In the genomic region with DNA sequence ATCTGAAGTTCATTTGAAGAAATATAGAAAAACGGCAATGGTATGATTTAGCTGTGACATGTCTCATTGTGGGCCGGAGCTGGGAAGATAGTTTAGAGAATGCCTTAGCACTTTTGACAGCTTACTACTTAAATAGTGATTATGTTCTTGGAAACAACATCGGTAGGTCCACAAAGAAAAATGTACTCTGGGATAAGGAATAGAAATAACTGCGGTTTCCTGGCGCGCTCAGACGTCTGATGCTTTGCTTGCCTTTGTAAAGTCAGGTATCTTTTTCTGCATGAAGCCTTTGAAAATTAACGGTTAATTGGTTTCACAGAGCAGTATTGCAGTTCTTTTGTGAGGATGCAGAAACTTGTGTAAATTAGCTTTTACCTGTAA, we compare ENCODE assay signal across 8 cellular contexts. TPM values are rescaled to one million over a fixed set of nuclear protein-coding genes. Genes with fewer than 3 reads are reported as not detected.
DNase-seq lines count a peak whose midpoint lies in the region; ATAC-seq and TF ChIP-seq lines count a peak whose summit lies in the region.

No MANE protein-coding gene starts in this region.

- H3K27me3 Mint-ChIP-seq in activated CD8-positive, alpha-beta memory T cell treated with anti-CD3 and anti-CD28 coated beads, Interleukin-2, amount 10 ng/mL, durations not matched to agents 7 days and 5 days: no peaks in the 10 kb centered on the region

- H3K36me3 ChIP-seq in left lung: no peaks in the 10 kb centered on the region
- H3K36me3 ChIP-seq in thoracic aorta: no peaks in the 10 kb centered on the region

- no peak for DNase-seq in activated CD8-positive, alpha-beta memory T cell treated with anti-CD3 and anti-CD28 coated beads, Interleukin-2, amount 10 ng/mL, durations not matched to agents 7 days and 5 days
- DNase-seq in activated CD8-positive, alpha-beta memory T cell treated with anti-CD3 and anti-CD28 coated beads for 24 hours: no peak
- DNase-seq in left lung (no peak), thoracic aorta (ENCODE audit: low spot score) (no peak), NCI-H82 treated with DMSO at 0.1 percent for 48 hours (lab: John Stamatoyannopoulos, UW; ENCODE audit: unreplicated experiment) (no peak)

- no peak for ATAC-seq in activated CD8-positive, alpha-beta memory T cell treated with anti-CD3 and anti-CD28 coated beads, Interleukin-2, amount 10 ng/mL, durations not matched to agents 7 days and 5 days
- ATAC-seq in left lung (no peak), thoracic aorta (ENCODE audit: insufficient number of reproducible peaks, low FRiP score, low read depth) (no peak), HG03139 (IDR thresholded peaks at IDR 0.05; ENCODE audit: unreplicated experiment) (no peak)
- no peak for ATAC-seq in activated CD4-positive, CD25-positive, alpha-beta regulatory T cell treated with anti-CD3 and anti-CD28 coated beads, Interleukin-2, amount 50 U/mL, for 24 hours

- CTCF ChIA-PET in activated CD8-positive, alpha-beta memory T cell treated with anti-CD3 and anti-CD28 coated beads, Interleukin-2, amount 10 ng/mL, durations not matched to agents 7 days and 5 days (lab: Charles Lee): interaction anchor here (0.7 to 8.6 kb wide), 19 partner anchors 8 to 587 kb away, joined by 3 to 88 read pairs (median 6); partner anchors contain the start of gene CIAO2A

- TF ChIP-seq CTCF in left lung (IDR thresholded peaks at IDR 0.05) (no peak), thoracic aorta (IDR thresholded peaks at IDR 0.05) (no peak)

- H3K4me3 ChIP-seq in left lung: peak overlapping the region; percentile 83 to 89
- peak overlapping the region; percentile 91 for H3K4me3 ChIP-seq in thoracic aorta

- peak overlapping the region; percentile 65 for H3K27ac ChIP-seq in angular gyrus (ENCODE audit: low read depth, low read length)
- H3K27ac ChIP-seq in left lung: peak overlapping the region; percentile 99 to 100
- H3K27ac ChIP-seq in thoracic aorta: peak overlapping the region; percentile 87 to 90

- no peaks in the 10 kb centered on the region for H3K9me3 Mint-ChIP-seq in activated CD8-positive, alpha-beta memory T cell treated with anti-CD3 and anti-CD28 coated beads, Interleukin-2, amount 10 ng/mL, durations not matched to agents 7 days and 5 days (ENCODE audit: low read depth)

- H3K4me1 ChIP-seq in left lung (peaks cover 46 to 75% of the 10 kb centered on the region in 2 donors), thoracic aorta (ENCODE audit: control insufficient read depth in 1 of 2, low read depth in 2 of 2) (peaks cover 62 to 78% of the 10 kb centered on the region in 2 donors)

- H3K9me3 ChIP-seq in left lung (no peaks in the 10 kb centered on the region), thoracic aorta (no peaks in the 10 kb centered on the region)

- peak overlapping the region; percentile 90 for H3K4me3 Mint-ChIP-seq in activated CD8-positive, alpha-beta memory T cell treated with anti-CD3 and anti-CD28 coated beads, Interleukin-2, amount 10 ng/mL, durations not matched to agents 7 days and 5 days

- H3K27me3 ChIP-seq in left lung (no peaks in the 10 kb centered on the region), thoracic aorta (replicated peaks; ENCODE audit: insufficient read depth) (no peaks in the 10 kb centered on the region)

- H3K27ac Mint-ChIP-seq in activated CD8-positive, alpha-beta memory T cell treated with anti-CD3 and anti-CD28 coated beads, Interleukin-2, amount 10 ng/mL, durations not matched to agents 7 days and 5 days: peak overlapping the region; percentile 90

- intact Hi-C loops in left lung (cut with DNase I): loop anchor here in 1 of 2 donors (10.0 kb wide), 1 partner anchor 89 kb away; the partner anchor contains the start of gene FBXL22

- peaks cover 73% of the 10 kb centered on the region for H3K4me1 Mint-ChIP-seq in activated CD8-positive, alpha-beta memory T cell treated with anti-CD3 and anti-CD28 coated beads, Interleukin-2, amount 10 ng/mL, durations not matched to agents 7 days and 5 days

- H3K36me3 Mint-ChIP-seq in activated CD8-positive, alpha-beta memory T cell treated with anti-CD3 and anti-CD28 coated beads, Interleukin-2, amount 10 ng/mL, durations not matched to agents 7 days and 5 days: peaks cover 4% of the 10 kb centered on the region

RNA-seq across cellular contexts. Expression of gene USP3, which starts 1.4 kb away (rescaled TPM):
- total RNA-seq in activated CD8-positive, alpha-beta memory T cell treated with anti-CD3 and anti-CD28 coated beads, Interleukin-2, amount 10 ng/mL, durations not matched to agents 7 days and 5 days: 10 to 100 TPM; 50.5 to 67.1 TPM
- total RNA-seq in left lung: 10 to 100 TPM; 53.5 to 80.7 TPM
- 10 to 100 TPM; 37.8 to 54.4 TPM for total RNA-seq in thoracic aorta
